Comparison of ENCODE assay signal across 16 cellular contexts in genomic region chr22:44926124-44926475, GRCh38.
"Had no signal": no experiment of that assay in that cellular context is flagged by ENCODE, and none has a peak within 500 bp of the region (broad histone marks: within the 10 kb centered on the region; RNA-seq: fewer than 3 reads in every experiment).

No MANE protein-coding gene starts in this region.

- H3K36me3 Mint-ChIP-seq: naive thymus-derived CD8-positive, alpha-beta T cell; stimulated activated effector memory CD8-positive, alpha-beta T cell treated with anti-CD3 and anti-CD28 coated beads, Interleukin-12 subunit alpha, Interleukin-12 subunit beta, amount 100 ng/mL, for 72 hours had no signal

- DNase-seq: effector CD4-positive, alpha-beta T cell; endodermal cell; erythroblast; foreskin keratinocyte; head of caudate nucleus; hippocampal formation; left colon; stimulated activated CD4-positive, alpha-beta T cell treated with anti-CD3 and anti-CD28 coated beads, Interleukin-4, amount 100 ng/mL, for 1 hour; stimulated activated CD8-positive, alpha-beta memory T cell treated with anti-CD3 and anti-CD28 coated beads, Interleukin-4, amount 100 ng/mL, for 48 hours had no signal

- H3K36me3 ChIP-seq: tibial nerve had no signal

- H3K9me3 Mint-ChIP-seq: endodermal cell; stimulated activated naive CD8-positive, alpha-beta T cell treated with anti-CD3 and anti-CD28 coated beads, Interleukin-15, Interleukin-2, amounts not matched to agents 100 ng/mL and 50 ng/mL, for 24 hours had no signal

- H3K4me1 Mint-ChIP-seq: endodermal cell had no signal

- H3K4me3 ChIP-seq: coronary artery, mucosa of descending colon, smooth muscle cell, tibial nerve had no signal

- H3K4me2 ChIP-seq: smooth muscle cell had no signal

- ATAC-seq: foreskin keratinocyte; left colon; mucosa of descending colon; naive thymus-derived CD8-positive, alpha-beta T cell; stimulated activated effector memory CD8-positive, alpha-beta T cell treated with anti-CD3 and anti-CD28 coated beads, Interleukin-12 subunit alpha, Interleukin-12 subunit beta, amount 100 ng/mL, for 72 hours had no signal

- H3K27ac ChIP-seq: coronary artery, foreskin keratinocyte, tibial nerve had no signal

- H3K27ac Mint-ChIP-seq: endodermal cell; naive thymus-derived CD8-positive, alpha-beta T cell; stimulated activated effector memory CD8-positive, alpha-beta T cell treated with anti-CD3 and anti-CD28 coated beads, Interleukin-12 subunit alpha, Interleukin-12 subunit beta, amount 100 ng/mL, for 72 hours; stimulated activated naive CD8-positive, alpha-beta T cell treated with anti-CD3 and anti-CD28 coated beads, Interleukin-15, Interleukin-2, amounts not matched to agents 100 ng/mL and 50 ng/mL, for 24 hours had no signal

- H3K27me3 ChIP-seq: tibial nerve had no signal

- H3K9me3 ChIP-seq: mucosa of descending colon had no signal

- H3K4me3 Mint-ChIP-seq: endodermal cell; naive thymus-derived CD8-positive, alpha-beta T cell; stimulated activated effector memory CD8-positive, alpha-beta T cell treated with anti-CD3 and anti-CD28 coated beads, Interleukin-12 subunit alpha, Interleukin-12 subunit beta, amount 100 ng/mL, for 72 hours; stimulated activated naive CD8-positive, alpha-beta T cell treated with anti-CD3 and anti-CD28 coated beads, Interleukin-15, Interleukin-2, amounts not matched to agents 100 ng/mL and 50 ng/mL, for 24 hours had no signal

- H3K4me1 ChIP-seq: foreskin keratinocyte had no signal
